8 cellular contexts compared by ENCODE assay signal in genomic region chr20:49712918-49713778, GRCh38. TPM values are rescaled to one million over a fixed set of nuclear protein-coding genes. Genes with fewer than 3 reads are reported as not detected.
DNase-seq lines count a peak whose midpoint lies in the region; ATAC-seq, FAIRE-seq and TF ChIP-seq lines count a peak whose summit lies in the region.

No MANE protein-coding gene starts in this region.

- peak overlapping the region; percentile 84 for H3K4me2 ChIP-seq in Karpas-422 (ENCODE audit: low read depth, low read length, poor library complexity, severe bottlenecking)

- H3K9ac ChIP-seq in Karpas-422 (ENCODE audit: low read length) (peak overlapping the region; percentile 72), endodermal cell (ENCODE audit: extremely low read depth, low read length, poor library complexity, severe bottlenecking) (peak overlapping the region; percentile 66)

- no peak overlapping the region for H3K27ac ChIP-seq in Karpas-422 (ENCODE audit: low read length)
- peak overlapping the region; percentile 73 for H3K27ac ChIP-seq in endodermal cell (ENCODE audit: low read depth, low read length)
- peak overlapping the region; percentile 56 to 82 (median 72) for H3K27ac ChIP-seq in thyroid gland

- ATAC-seq in GM21737 (IDR thresholded peaks at IDR 0.05; ENCODE audit: unreplicated experiment) (peak; percentile 41), mucosa of descending colon (peak; percentile 55)

- WGBS in endodermal cell (ENCODE audit: insufficient coverage in 1 of 2, insufficient read length in 1 of 2), 2 experiments = 0 to 1% methylated on average over 28 to 78 of the region's 78 CpGs
- 0 to 1% methylated on average over 39 to 41 of the region's 78 CpGs for WGBS in thyroid gland, 2 donors

- H2AFZ ChIP-seq in Karpas-422 (ENCODE audit: low read length) = peak overlapping the region; percentile 65; the same call in 1 of the 2 replicates

- peaks cover 18% of the 10 kb centered on the region for H3K4me1 Mint-ChIP-seq in endodermal cell

- H3K36me3 ChIP-seq in Karpas-422 (ENCODE audit: insufficient read depth, low read length) (no peaks in the 10 kb centered on the region), endodermal cell (ENCODE audit: control insufficient read depth, insufficient read depth, low read length) (peaks cover 3% of the 10 kb centered on the region), mucosa of descending colon (ENCODE audit: low read depth) (no peaks in the 10 kb centered on the region), thyroid gland (no peaks in the 10 kb centered on the region)

- no peaks in the 10 kb centered on the region; the same call in 1 of the 2 replicates for H3K27me3 ChIP-seq in Karpas-422 (ENCODE audit: low read length)
- H3K27me3 ChIP-seq in endodermal cell (ENCODE audit: control insufficient read depth, insufficient read depth, low read length, poor library complexity, severe bottlenecking) = no peaks in the 10 kb centered on the region
- H3K27me3 ChIP-seq in thyroid gland = no peaks in the 10 kb centered on the region

- H4K20me1 ChIP-seq in Karpas-422 (ENCODE audit: insufficient read depth, low read depth, low read length) = peaks cover 8% of the 10 kb centered on the region; the same call in 1 of the 2 replicates

- H3K4me3 Mint-ChIP-seq in endodermal cell = peak overlapping the region; percentile 91

- intact Hi-C loops in mucosa of descending colon (cut with DNase I, micrococcal nuclease) = loop anchor here in 1 of 2 donors (10.0 kb wide), 1 partner anchor 78 kb away; no protein-coding TSS in a partner anchor
- intact Hi-C loops in thyroid gland (cut with DNase I) = loop anchor here (5.0 to 10.0 kb wide), 2 partner anchors 88 to 109 kb away; no protein-coding TSS in a partner anchor

- H3K4me1 ChIP-seq in Karpas-422 (ENCODE audit: low read length) (peaks cover 18% of the 10 kb centered on the region), endodermal cell (ENCODE audit: control insufficient read depth, insufficient read depth, low read length) (no peaks in the 10 kb centered on the region), mucosa of descending colon (ENCODE audit: low read depth) (peaks cover 20% of the 10 kb centered on the region), thyroid gland (peaks cover 14 to 18% of the 10 kb centered on the region in 2 donors)

- H3K9me3 ChIP-seq in Karpas-422 (ENCODE audit: low read length) (no peaks in the 10 kb centered on the region), endodermal cell (ENCODE audit: control insufficient read depth, low read length) (no peaks in the 10 kb centered on the region), mucosa of descending colon (no peaks in the 10 kb centered on the region), thyroid gland (no peaks in the 10 kb centered on the region)

- no peaks in the 10 kb centered on the region for H3K9me3 Mint-ChIP-seq in endodermal cell

- peaks cover 3% of the 10 kb centered on the region for H3K36me3 Mint-ChIP-seq in endodermal cell (ENCODE audit: low read depth)

- TF ChIP-seq POLR2A in thyroid gland (IDR thresholded peaks at IDR 0.05) = no peak
- no peak for TF ChIP-seq POLR2A in GM12892 (IDR thresholded peaks at IDR 0.05; ENCODE audit: low read depth, low read length)

- TF ChIP-seq CTCF in endodermal cell (conservative IDR thresholded peaks at IDR 0.05) (peak; percentile 25), mucosa of descending colon (IDR thresholded peaks at IDR 0.05) (no peak), thyroid gland (IDR thresholded peaks at IDR 0.05) (peak in 2 of 6 experiments; percentile 2 to 4)

- H3K9me2 ChIP-seq in Karpas-422 (replicated peaks; ENCODE audit: insufficient read depth, low read length) = no peaks in the 10 kb centered on the region

- H3K4me3 ChIP-seq in Karpas-422 (ENCODE audit: low read length) (peak overlapping the region; percentile 74), endodermal cell (ENCODE audit: low read length) (peak overlapping the region; percentile 84), mucosa of descending colon (peak overlapping the region; percentile 88), thyroid gland (replicated peaks in 1 of 3) (peak overlapping the region; percentile 40 to 83 (median 75))

- H3K27ac Mint-ChIP-seq in endodermal cell = peak overlapping the region; percentile 90

- H3K79me2 ChIP-seq in Karpas-422 (ENCODE audit: low read length) = no peaks in the 10 kb centered on the region

- no peaks in the 10 kb centered on the region for H3K27me3 Mint-ChIP-seq in endodermal cell (ENCODE audit: insufficient read depth)

- peak; percentile 63 for DNase-seq in ELR (ENCODE audit: low read depth)
- peak; percentile 71 for DNase-seq in Karpas-422
- DNase-seq in activated CD4-positive, alpha-beta T cell treated with anti-CD3 and anti-CD28 coated beads for 1 hour = peak; percentile 10
- peak; percentile 71 for DNase-seq in endodermal cell
- peak; percentile 53 to 73 (median 69) for DNase-seq in mucosa of descending colon
- DNase-seq in thyroid gland = peak; percentile 32 to 45
- DNase-seq in GM12892 (ENCODE audit: insufficient read length) = no peak

- no peak for FAIRE-seq in GM12892 (lab: Jason Lieb, UNC)

RNA-seq across cellular contexts. Expression of gene B4GALT5, which starts 0.5 kb away (rescaled TPM):
- 2.6 and 3.7 TPM in 2 replicates for total RNA-seq in Karpas-422 (2014; rRNA removed; shearing (Covaris generic); ENCODE audit: low replicate concordance)
- total RNA-seq in endodermal cell = 10 to 100 TPM; 57.0 to 58.8 TPM
- polyA plus RNA-seq in endodermal cell (2013, experiment 1 of 2) = 41.0 TPM
- 35.9 TPM for polyA plus RNA-seq in endodermal cell (2013, experiment 2 of 2)
- total RNA-seq in mucosa of descending colon = 10 to 100 TPM; 52.4 to 65.1 (median 60.2) TPM
- 10 to 100 TPM; 11.5 to 22.2 (median 17.6) TPM for total RNA-seq in thyroid gland
- 19.3 TPM for polyA plus RNA-seq in GM12892 (2012; ENCODE audit: missing spikeins)
